9 cellular contexts compared by ENCODE assay signal in genomic region chr1:40612345-40612831, GRCh38. TPM values are rescaled to one million over a fixed set of nuclear protein-coding genes. Genes with fewer than 3 reads are reported as not detected.
DNase-seq lines count a peak whose midpoint lies in the region; ATAC-seq, FAIRE-seq and TF ChIP-seq lines count a peak whose summit lies in the region.
"Had no signal": no experiment of that assay in that cellular context is flagged by ENCODE, and none has a peak within 500 bp of the region (broad histone marks: within the 10 kb centered on the region; RNA-seq: fewer than 3 reads in every experiment).

No MANE protein-coding gene starts in this region.

- DNase-seq in COR-L47 (lab: John Stamatoyannopoulos, UW), result peak; percentile 58
- peak; percentile 72 for DNase-seq in HPDE6-E6E7 (ENCODE audit: extremely low spot score)
- peak; percentile 41 to 76 for DNase-seq in NOMO-1 (lab: John Stamatoyannopoulos, UW; ENCODE audit: unreplicated experiment in 2 of 2)
- peak; percentile 45 to 53 for DNase-seq in activated CD8-positive, alpha-beta memory T cell treated with anti-CD3 and anti-CD28 coated beads for 4 hours (ENCODE audit: low read depth in 2 of 2)
- peak; percentile 71 for DNase-seq in endothelial cell of umbilical vein (ENCODE audit: low read depth, low spot score)
- peak; percentile 73 for DNase-seq in mucosa of gallbladder (ENCODE audit: low spot score)
- peak; percentile 18 to 50 for DNase-seq in stimulated activated CD8-positive, alpha-beta memory T cell treated with anti-CD3 and anti-CD28 coated beads, Interleukin-7, amount 100 ng/mL, for 48 hours (ENCODE audit: extremely low read depth in 1 of 2, low read depth in 1 of 2)

- peaks cover 1 to 11% of the 10 kb centered on the region in 2 experiments for H3K27me3 ChIP-seq in endothelial cell of umbilical vein (ENCODE audit: control insufficient read depth in 2 of 2, insufficient read depth in 2 of 2, low read length in 2 of 2)
- H3K27me3 ChIP-seq: SJSA1 had no signal

- H2AFZ ChIP-seq in endothelial cell of umbilical vein (ENCODE audit: low read depth, low read length), result no peak overlapping the region

- H3K4me1 ChIP-seq in endothelial cell of umbilical vein (ENCODE audit: control insufficient read depth, extremely low read depth, insufficient read depth, low read length), result no peaks in the 10 kb centered on the region
- H3K4me1 ChIP-seq: SJSA1 had no signal

- POLR2A ChIA-PET in endothelial cell of umbilical vein (lab: Charles Lee), result no interaction called here

- dilution Hi-C loops in endothelial cell of umbilical vein (cut with MboI; ENCODE audit: extremely low pct_ligation_motif_present, low sequenced_read_pairs), result no loop called here

- H3K79me2 ChIP-seq in endothelial cell of umbilical vein (ENCODE audit: control insufficient read depth, insufficient read depth, low read length), result no peaks in the 10 kb centered on the region

- H4K20me1 ChIP-seq in endothelial cell of umbilical vein (replicated peaks; ENCODE audit: control insufficient read depth, extremely low read depth, insufficient read depth, low read length), result no peaks in the 10 kb centered on the region

- CTCF ChIA-PET in endothelial cell of umbilical vein (lab: Charles Lee), result interaction anchor here (1.3 to 1.9 kb wide), 4 partner anchors 57 to 339 kb away, joined by 3 to 4 read pairs (median 3); no protein-coding TSS in a partner anchor

- FAIRE-seq in endothelial cell of umbilical vein (lab: Jason Lieb, UNC), result peak; percentile 94

- no peak overlapping the region for H3K4me2 ChIP-seq in endothelial cell of umbilical vein (ENCODE audit: insufficient read depth, low read length)

- TF ChIP-seq POLR2A in endothelial cell of umbilical vein (IDR thresholded peaks at IDR 0.05; ENCODE audit: low read depth, low read length), result no peak

- no peaks in the 10 kb centered on the region for H3K9me1 ChIP-seq in endothelial cell of umbilical vein (replicated peaks; ENCODE audit: control insufficient read depth, extremely low read depth, insufficient read depth, low read length)

- no TSS peak for BruUV-seq in endothelial cell of umbilical vein (replicated peaks; lab: Mats Ljungman, UMichigan)

- intact Hi-C loops in endothelial cell of umbilical vein (cut with micrococcal nuclease), result loop anchor here (1.0 to 5.0 kb wide), 5 partner anchors 57 to 340 kb away; no protein-coding TSS in a partner anchor

- no peaks in the 10 kb centered on the region for H3K36me3 ChIP-seq in endothelial cell of umbilical vein (ENCODE audit: control insufficient read depth in 2 of 2, extremely low read depth in 1 of 2, insufficient read depth in 2 of 2, low read length in 2 of 2)
- H3K36me3 ChIP-seq: SJSA1 had no signal

- peak; percentile 75 to 81 for TF ChIP-seq CTCF in endothelial cell of umbilical vein (IDR thresholded peaks at IDR 0.05; ENCODE audit: extremely low read depth in 1 of 2, insufficient read depth in 1 of 2, low read depth in 1 of 2, low read length in 2 of 2)

- no peak overlapping the region for H3K4me3 ChIP-seq in endothelial cell of umbilical vein (replicated peaks in 1 of 3; ENCODE audit: insufficient read depth in 1 of 3, low read depth in 1 of 3, low read length in 3 of 3)
- H3K4me3 ChIP-seq: SJSA1 had no signal

- no peak overlapping the region for H3K27ac ChIP-seq in endothelial cell of umbilical vein (ENCODE audit: insufficient read depth, low read depth, low read length)
- H3K27ac ChIP-seq: SJSA1 had no signal

- ATAC-seq in HG03159 (IDR thresholded peaks at IDR 0.05; ENCODE audit: unreplicated experiment), result no peak

- H3K9me3 ChIP-seq in endothelial cell of umbilical vein (replicated peaks; ENCODE audit: control insufficient read depth, insufficient read depth, low read length), result no peaks in the 10 kb centered on the region
- H3K9me3 ChIP-seq: SJSA1 had no signal

- H3K9ac ChIP-seq in endothelial cell of umbilical vein (replicated peaks; ENCODE audit: extremely low read depth, insufficient read depth, low read length), result no peak overlapping the region

TF ChIP-seq in endothelial cell of umbilical vein, 7 proteins besides CTCF, POLR2A, EP300 and RAD21:
- TF ChIP-seq JUN (IDR thresholded peaks at IDR 0.05; ENCODE audit: borderline replicate concordance, insufficient read depth, insufficient read length, low read depth), result no peak
- TF ChIP-seq POLR2AphosphoS5 (IDR thresholded peaks at IDR 0.05; ENCODE audit: insufficient read depth, low read depth, low read length), result no peak

RNA-seq across cellular contexts. Expression of gene RIMS3, which starts 53.1 kb away (rescaled TPM):
- total RNA-seq in endothelial cell of umbilical vein (0.14 and 0.15 TPM in 2 replicates), mucosa of gallbladder (4.2 TPM)
- 0.08 and 0.14 TPM in 2 replicates for polyA plus RNA-seq in endothelial cell of umbilical vein
- 0.08 and 0.13 TPM in 2 replicates for polyA plus RNA-seq in endothelial cell of umbilical vein (2011; cell fraction: cytosol; rRNA removed)
- 0.18 and 0.21 TPM in 2 replicates for polyA plus RNA-seq in endothelial cell of umbilical vein (2011; cell fraction: nucleus; rRNA removed)
- 0.09 and 0.29 TPM in 2 replicates for polyA plus RNA-seq in endothelial cell of umbilical vein (2012)
- 0.21 and 0.63 TPM in 2 replicates for polyA minus RNA-seq in endothelial cell of umbilical vein
- polyA minus RNA-seq in endothelial cell of umbilical vein (2011; cell fraction: cytosol; rRNA and poly(A)+ RNA removed), result 0.31 TPM
- polyA minus RNA-seq in endothelial cell of umbilical vein (2011; cell fraction: nucleus; rRNA and poly(A)+ RNA removed), result 0.05 and 0.29 TPM in 2 replicates
